In the genomic region with DNA sequence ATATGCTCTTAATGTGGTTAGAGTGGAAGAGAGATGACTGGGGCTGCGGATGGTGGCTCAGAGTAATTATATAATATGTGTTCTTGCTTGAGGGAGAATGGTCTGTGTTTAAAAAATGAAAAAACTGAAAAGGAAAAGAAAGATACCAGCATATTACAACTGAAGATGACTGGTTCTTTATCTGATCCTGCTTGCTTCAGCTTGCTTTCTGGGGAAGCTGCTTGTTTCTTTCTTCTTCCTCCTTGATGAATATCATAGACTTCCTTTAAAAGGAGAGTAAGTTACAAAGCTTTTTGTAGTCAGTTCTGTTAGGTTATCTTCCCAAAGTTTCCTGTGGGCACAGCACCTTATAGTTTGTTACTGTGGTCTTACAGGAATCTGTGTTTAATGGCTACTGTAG, we compare ENCODE assay signal across 17 cellular contexts.
DNase-seq lines count a peak whose midpoint lies in the region; ATAC-seq, FAIRE-seq and TF ChIP-seq lines count a peak whose summit lies in the region.
"Had no signal": no experiment of that assay in that cellular context is flagged by ENCODE, and none has a peak within 500 bp of the region (broad histone marks: within the 10 kb centered on the region; RNA-seq: fewer than 3 reads in every experiment).

No MANE protein-coding gene starts in this region.

- H3K27ac Mint-ChIP-seq in chondrocyte (ENCODE audit: unreplicated experiment) (peak overlapping the region; percentile 37), Calu3 (ENCODE audit: unreplicated experiment) (no peak overlapping the region)
- H3K27ac Mint-ChIP-seq: memory B cell, nephron had no signal

- H3K36me3 ChIP-seq in RWPE2 (ENCODE audit: low read depth) = peaks cover 15% of the 10 kb centered on the region
- H3K36me3 ChIP-seq in parathyroid adenoma (ENCODE audit: control insufficient read depth, insufficient read depth, low read length) = no peaks in the 10 kb centered on the region

- H3K4me3 ChIP-seq in RWPE2 (ENCODE audit: severe bottlenecking) = no peak overlapping the region
- H3K4me3 ChIP-seq in parathyroid adenoma (ENCODE audit: low read depth, low read length) = no peak overlapping the region
- H3K4me3 ChIP-seq: psoas muscle had no signal

- H3K36me3 Mint-ChIP-seq in chondrocyte (ENCODE audit: low read depth) (peaks cover 5% of the 10 kb centered on the region), Calu3 (ENCODE audit: insufficient read depth, unreplicated experiment) (no peaks in the 10 kb centered on the region)

- H3K27me3 ChIP-seq in RWPE2 (ENCODE audit: insufficient read depth, poor library complexity, severe bottlenecking) (no peaks in the 10 kb centered on the region), parathyroid adenoma (ENCODE audit: control insufficient read depth, insufficient read depth, low read length) (no peaks in the 10 kb centered on the region)

- intact Hi-C loops in Calu3 (cut with micrococcal nuclease; ENCODE audit: unreplicated experiment) = no loop called here

- H3K9me3 ChIP-seq in RWPE2 (ENCODE audit: severe bottlenecking) (peaks cover 2% of the 10 kb centered on the region), parathyroid adenoma (ENCODE audit: control insufficient read depth, low read length) (no peaks in the 10 kb centered on the region)
- H3K9me3 ChIP-seq: psoas muscle had no signal

- peaks cover 6% of the 10 kb centered on the region for H3K79me2 ChIP-seq in parathyroid adenoma

- TF ChIP-seq CTCF in RWPE2 (IDR thresholded peaks at IDR 0.05; ENCODE audit: poor library complexity, severe bottlenecking) (no peak), chondrocyte (IDR thresholded peaks at IDR 0.05) (no peak), parathyroid adenoma (IDR thresholded peaks at IDR 0.05) (no peak), Calu3 (IDR thresholded peaks at IDR 0.05; ENCODE audit: unreplicated experiment) (no peak), D721Med (IDR thresholded peaks at IDR 0.05; ENCODE audit: insufficient read depth, missing control alignments) (no peak)

- no peaks in the 10 kb centered on the region for H3K27me3 Mint-ChIP-seq in chondrocyte (ENCODE audit: low read depth)
- no peaks in the 10 kb centered on the region for H3K27me3 Mint-ChIP-seq in Calu3 (ENCODE audit: unreplicated experiment)
- H3K27me3 Mint-ChIP-seq: memory B cell had no signal

- BruUV-seq in Calu3 (replicated peaks; lab: Mats Ljungman, UMichigan) = no TSS peak

- H3K9me3 Mint-ChIP-seq in chondrocyte (ENCODE audit: low read depth) = no peaks in the 10 kb centered on the region
- no peaks in the 10 kb centered on the region for H3K9me3 Mint-ChIP-seq in Calu3 (ENCODE audit: low read depth, unreplicated experiment)
- H3K9me3 Mint-ChIP-seq: memory B cell had no signal

- H3K4me1 Mint-ChIP-seq in chondrocyte (ENCODE audit: low read depth) = peaks cover 26% of the 10 kb centered on the region
- H3K4me1 Mint-ChIP-seq in Calu3 (ENCODE audit: low read depth, unreplicated experiment) = peaks cover 8% of the 10 kb centered on the region

- peak overlapping the region; percentile 40 for H3K27ac ChIP-seq in RWPE2 (ENCODE audit: poor library complexity, severe bottlenecking)
- peak overlapping the region; percentile 6 for H3K27ac ChIP-seq in parathyroid adenoma
- H3K27ac ChIP-seq: psoas muscle had no signal

- H3K4me3 Mint-ChIP-seq in chondrocyte (ENCODE audit: unreplicated experiment) (no peak overlapping the region), Calu3 (ENCODE audit: low read depth, unreplicated experiment) (no peak overlapping the region)
- H3K4me3 Mint-ChIP-seq: memory B cell, nephron had no signal

- no peak overlapping the region for H3K4me2 ChIP-seq in parathyroid adenoma (ENCODE audit: low read length)

- DNase-seq in GM18507 (ENCODE audit: extremely low spot score, insufficient read length, low read depth) = no peak
- DNase-seq in RWPE2 (ENCODE audit: low spot score) = no peak
- DNase-seq in chondrocyte (ENCODE audit: low spot score) = no peak
- no peak for DNase-seq in Calu3
- no peak for DNase-seq in stimulated activated CD4-positive, alpha-beta T cell treated with anti-CD3 and anti-CD28 coated beads, Interleukin-4, amount 100 ng/mL, for 1 hour
- DNase-seq in D721Med (ENCODE audit: insufficient read length, low spot score) = no peak
- DNase-seq: AML-193; DMS153; hypothalamus; kidney; NCI-H1930; psoas muscle; small intestine; stimulated activated CD8-positive, alpha-beta memory T cell treated with anti-CD3 and anti-CD28 coated beads, Interleukin-4, amount 100 ng/mL, for 48 hours had no signal

- H2AFZ ChIP-seq in parathyroid adenoma = no peak overlapping the region

- CTCF ChIA-PET in Calu3 (lab: Charles Lee) = no interaction called here

- H3K4me1 ChIP-seq in RWPE2 (ENCODE audit: insufficient read depth, poor library complexity, severe bottlenecking) (peaks cover 50% of the 10 kb centered on the region), parathyroid adenoma (peaks cover 25% of the 10 kb centered on the region)
- H3K4me1 ChIP-seq: psoas muscle had no signal

- no peak for ATAC-seq in RWPE2 (ENCODE audit: low read depth)
- ATAC-seq: psoas muscle had no signal

- FAIRE-seq in GM18507 (lab: Jason Lieb, UNC) = peak; percentile 12
- FAIRE-seq in D721Med (lab: Jason Lieb, UNC) = no peak
- FAIRE-seq: kidney, small intestine had no signal

- no peak overlapping the region for H3K9ac ChIP-seq in parathyroid adenoma
